ENCODE assay signal across 1 cellular context in genomic region chr11:67053896-67054850, GRCh38.
TF ChIP-seq lines count a peak whose summit lies in the region.

No MANE protein-coding gene starts in this region.

TF ChIP-seq in K562, 482 proteins besides CTCF, POLR2A, EP300 and RAD21 (continued from another document):
- TF ChIP-seq, protein P1, sequence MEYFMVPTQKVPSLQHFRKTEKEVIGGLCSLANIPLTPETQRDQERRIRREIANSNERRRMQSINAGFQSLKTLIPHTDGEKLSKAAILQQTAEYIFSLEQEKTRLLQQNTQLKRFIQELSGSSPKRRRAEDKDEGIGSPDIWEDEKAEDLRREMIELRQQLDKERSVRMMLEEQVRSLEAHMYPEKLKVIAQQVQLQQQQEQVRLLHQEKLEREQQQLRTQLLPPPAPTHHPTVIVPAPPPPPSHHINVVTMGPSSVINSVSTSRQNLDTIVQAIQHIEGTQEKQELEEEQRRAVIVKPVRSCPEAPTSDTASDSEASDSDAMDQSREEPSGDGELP (CRISPR knock-in tag; IDR thresholded peaks at IDR 0.05; ENCODE audit: borderline replicate concordance), result peak; percentile 66; the same call in 1 of the 2 replicates
- TF ChIP-seq BRD9 (IDR thresholded peaks at IDR 0.05; ENCODE audit: low read depth, partially characterized antibody), result peak; percentile 32
- TF ChIP-seq CC2D1A (IDR thresholded peaks at IDR 0.05), result peak; percentile 54; the same call in 1 of the 2 replicates
- 0 out of 2 replicates have a peak, but pooled peaks have one; percentile 18 for TF ChIP-seq ZNF24 (IDR thresholded peaks at IDR 0.05)
- TF ChIP-seq ZNF512 (tag; IDR thresholded peaks at IDR 0.05), result peak; percentile 68; the same call in 1 of the 2 replicates
- peak; percentile 57; the same call in 1 of the 2 replicates for TF ChIP-seq CTBP1 (IDR thresholded peaks at IDR 0.05; ENCODE audit: borderline replicate concordance)
- no peak for TF ChIP-seq HDGF (IDR thresholded peaks at IDR 0.05)
- TF ChIP-seq ZNF133 (CRISPR knock-in tag; IDR thresholded peaks at IDR 0.05), result no peak
- TF ChIP-seq EGR1 (conservative IDR thresholded peaks at IDR 0.05), result 0 out of 2 replicates have a peak, but pooled peaks have one; percentile 6
- TF ChIP-seq STAG1 (CRISPR knock-in tag; IDR thresholded peaks at IDR 0.05; ENCODE audit: borderline replicate concordance), result peak; percentile 21; the same call in 1 of the 2 replicates
- no peak for TF ChIP-seq ATF1 (CRISPR knock-in tag; IDR thresholded peaks at IDR 0.05)
- TF ChIP-seq ATF1 (tag; IDR thresholded peaks at IDR 0.05), result 0 out of 2 replicates have a peak, but pooled peaks have one; percentile 7
- TF ChIP-seq JUN (IDR thresholded peaks at IDR 0.05; ENCODE audit: borderline replicate concordance, low read depth, low read length), result no peak
- no peak for TF ChIP-seq JUN (CRISPR knock-in tag; IDR thresholded peaks at IDR 0.05; ENCODE audit: borderline replicate concordance)
- TF ChIP-seq CREBBP (IDR thresholded peaks at IDR 0.05; ENCODE audit: low read depth, low read length), result no peak
- no peak for TF ChIP-seq FOXJ2 (tag; IDR thresholded peaks at IDR 0.05)
- TF ChIP-seq, protein P2, sequence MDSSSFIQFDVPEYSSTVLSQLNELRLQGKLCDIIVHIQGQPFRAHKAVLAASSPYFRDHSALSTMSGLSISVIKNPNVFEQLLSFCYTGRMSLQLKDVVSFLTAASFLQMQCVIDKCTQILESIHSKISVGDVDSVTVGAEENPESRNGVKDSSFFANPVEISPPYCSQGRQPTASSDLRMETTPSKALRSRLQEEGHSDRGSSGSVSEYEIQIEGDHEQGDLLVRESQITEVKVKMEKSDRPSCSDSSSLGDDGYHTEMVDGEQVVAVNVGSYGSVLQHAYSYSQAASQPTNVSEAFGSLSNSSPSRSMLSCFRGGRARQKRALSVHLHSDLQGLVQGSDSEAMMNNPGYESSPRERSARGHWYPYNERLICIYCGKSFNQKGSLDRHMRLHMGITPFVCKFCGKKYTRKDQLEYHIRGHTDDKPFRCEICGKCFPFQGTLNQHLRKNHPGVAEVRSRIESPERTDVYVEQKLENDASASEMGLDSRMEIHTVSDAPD (CRISPR knock-in tag; IDR thresholded peaks at IDR 0.05), result no peak
- TF ChIP-seq MAZ (CRISPR knock-in tag; conservative IDR thresholded peaks at IDR 0.05 in 1 of 2, IDR thresholded peaks at IDR 0.05 in 1 of 2), result peak in 1 of 2 experiments; percentile 38; a peak in 1 of 4 replicates
- TF ChIP-seq, protein P3, sequence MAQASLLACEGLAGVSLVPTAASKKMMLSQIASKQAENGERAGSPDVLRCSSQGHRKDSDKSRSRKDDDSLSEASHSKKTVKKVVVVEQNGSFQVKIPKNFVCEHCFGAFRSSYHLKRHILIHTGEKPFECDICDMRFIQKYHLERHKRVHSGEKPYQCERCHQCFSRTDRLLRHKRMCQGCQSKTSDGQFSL (CRISPR knock-in tag; IDR thresholded peaks at IDR 0.05), result peak; percentile 40; the same call in 1 of the 2 replicates
- TF ChIP-seq, protein P3 (tag; IDR thresholded peaks at IDR 0.05), result no peak
- TF ChIP-seq CHCHD3 (CRISPR knock-in tag; IDR thresholded peaks at IDR 0.05), result no peak
- TF ChIP-seq, protein P4, sequence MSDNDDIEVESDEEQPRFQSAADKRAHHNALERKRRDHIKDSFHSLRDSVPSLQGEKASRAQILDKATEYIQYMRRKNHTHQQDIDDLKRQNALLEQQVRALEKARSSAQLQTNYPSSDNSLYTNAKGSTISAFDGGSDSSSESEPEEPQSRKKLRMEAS (CRISPR knock-in tag; IDR thresholded peaks at IDR 0.05), result 0 out of 2 replicates have a peak, but pooled peaks have one; percentile 18
- TF ChIP-seq NFE2 (IDR thresholded peaks at IDR 0.05; ENCODE audit: low read depth), result peak; percentile 69
- no peak for TF ChIP-seq CREB1 (IDR thresholded peaks at IDR 0.05)
- TF ChIP-seq CREB1 (CRISPR knock-in tag; IDR thresholded peaks at IDR 0.05), result peak; percentile 64; the same call in 1 of the 2 replicates
- peak; percentile 77 for TF ChIP-seq CREM (IDR thresholded peaks at IDR 0.05; ENCODE audit: low read depth)
- no peak for TF ChIP-seq CBX5 (IDR thresholded peaks at IDR 0.05; ENCODE audit: borderline replicate concordance, low read depth)
- TF ChIP-seq, protein P5, sequence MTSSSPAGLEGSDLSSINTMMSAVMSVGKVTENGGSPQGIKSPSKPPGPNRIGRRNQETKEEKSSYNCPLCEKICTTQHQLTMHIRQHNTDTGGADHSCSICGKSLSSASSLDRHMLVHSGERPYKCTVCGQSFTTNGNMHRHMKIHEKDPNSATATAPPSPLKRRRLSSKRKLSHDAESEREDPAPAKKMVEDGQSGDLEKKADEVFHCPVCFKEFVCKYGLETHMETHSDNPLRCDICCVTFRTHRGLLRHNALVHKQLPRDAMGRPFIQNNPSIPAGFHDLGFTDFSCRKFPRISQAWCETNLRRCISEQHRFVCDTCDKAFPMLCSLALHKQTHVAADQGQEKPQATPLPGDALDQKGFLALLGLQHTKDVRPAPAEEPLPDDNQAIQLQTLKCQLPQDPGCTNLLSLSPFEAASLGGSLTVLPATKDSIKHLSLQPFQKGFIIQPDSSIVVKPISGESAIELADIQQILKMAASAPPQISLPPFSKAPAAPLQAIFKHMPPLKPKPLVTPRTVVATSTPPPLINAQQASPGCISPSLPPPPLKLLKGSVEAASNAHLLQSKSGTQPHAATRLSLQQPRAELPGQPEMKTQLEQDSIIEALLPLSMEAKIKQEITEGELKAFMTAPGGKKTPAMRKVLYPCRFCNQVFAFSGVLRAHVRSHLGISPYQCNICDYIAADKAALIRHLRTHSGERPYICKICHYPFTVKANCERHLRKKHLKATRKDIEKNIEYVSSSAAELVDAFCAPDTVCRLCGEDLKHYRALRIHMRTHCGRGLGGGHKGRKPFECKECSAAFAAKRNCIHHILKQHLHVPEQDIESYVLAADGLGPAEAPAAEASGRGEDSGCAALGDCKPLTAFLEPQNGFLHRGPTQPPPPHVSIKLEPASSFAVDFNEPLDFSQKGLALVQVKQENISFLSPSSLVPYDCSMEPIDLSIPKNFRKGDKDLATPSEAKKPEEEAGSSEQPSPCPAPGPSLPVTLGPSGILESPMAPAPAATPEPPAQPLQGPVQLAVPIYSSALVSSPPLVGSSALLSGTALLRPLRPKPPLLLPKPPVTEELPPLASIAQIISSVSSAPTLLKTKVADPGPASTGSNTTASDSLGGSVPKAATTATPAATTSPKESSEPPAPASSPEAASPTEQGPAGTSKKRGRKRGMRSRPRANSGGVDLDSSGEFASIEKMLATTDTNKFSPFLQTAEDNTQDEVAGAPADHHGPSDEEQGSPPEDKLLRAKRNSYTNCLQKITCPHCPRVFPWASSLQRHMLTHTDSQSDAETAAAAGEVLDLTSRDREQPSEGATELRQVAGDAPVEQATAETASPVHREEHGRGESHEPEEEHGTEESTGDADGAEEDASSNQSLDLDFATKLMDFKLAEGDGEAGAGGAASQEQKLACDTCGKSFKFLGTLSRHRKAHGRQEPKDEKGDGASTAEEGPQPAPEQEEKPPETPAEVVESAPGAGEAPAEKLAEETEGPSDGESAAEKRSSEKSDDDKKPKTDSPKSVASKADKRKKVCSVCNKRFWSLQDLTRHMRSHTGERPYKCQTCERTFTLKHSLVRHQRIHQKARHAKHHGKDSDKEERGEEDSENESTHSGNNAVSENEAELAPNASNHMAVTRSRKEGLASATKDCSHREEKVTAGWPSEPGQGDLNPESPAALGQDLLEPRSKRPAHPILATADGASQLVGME (CRISPR knock-in tag; IDR thresholded peaks at IDR 0.05), result no peak
- TF ChIP-seq TAF15 (IDR thresholded peaks at IDR 0.05; ENCODE audit: low read depth, low read length), result no peak
- no peak for TF ChIP-seq SIN3A (IDR thresholded peaks at IDR 0.05; ENCODE audit: borderline replicate concordance in 2 of 2, control insufficient read depth in 1 of 2, low read depth in 2 of 2, low read length in 2 of 2)
- peak in 1 of 2 experiments; percentile 60; a peak in 1 of 4 replicates for TF ChIP-seq RCOR1 (IDR thresholded peaks at IDR 0.05; ENCODE audit: borderline replicate concordance in 1 of 2, low read depth in 2 of 2, low read length in 2 of 2)
- no peak for TF ChIP-seq ZFP1 (CRISPR knock-in tag; IDR thresholded peaks at IDR 0.05)
